Comparison of ENCODE assay signal across 7 cellular contexts in genomic region chr4:177309525-177310371, GRCh38. TPM values are rescaled to one million over a fixed set of nuclear protein-coding genes. Genes with fewer than 3 reads are reported as not detected.
DNase-seq lines count a peak whose midpoint lies in the region; ATAC-seq and TF ChIP-seq lines count a peak whose summit lies in the region.

NEIL3 (plus strand) TSS chr4:177309874; CDS start chr4:177309954, 80 bp downstream.

- H3K36me3 ChIP-seq in ascending aorta: no peaks in the 10 kb centered on the region

- peaks cover 0 to 7% of the 10 kb centered on the region in 2 donors for H3K4me1 ChIP-seq in ascending aorta

- H3K4me3 ChIP-seq in ascending aorta (peak within 1 kb of the TSS; percentile 68 to 76), retinal pigment epithelial cell (ENCODE audit: low read length) (peak within 1 kb of the TSS; percentile 85)

- H3K27ac ChIP-seq in ascending aorta: no peak within 1 kb of the TSS

- H3K27me3 ChIP-seq in ascending aorta: no peaks in the 10 kb centered on the region

- intact Hi-C loops in ascending aorta (cut with DNase I): no loop called here

- no peaks in the 10 kb centered on the region for H3K9me3 ChIP-seq in ascending aorta

- ATAC-seq in GM18502 (IDR thresholded peaks at IDR 0.05; ENCODE audit: poor library complexity, unreplicated experiment): peak; percentile 88
- ATAC-seq in HG02938 (IDR thresholded peaks at IDR 0.05; ENCODE audit: unreplicated experiment): peak; percentile 93

- peak; percentile 34 for DNase-seq in NCI-H1694 treated with DMSO at 0.1 percent for 48 hours (lab: John Stamatoyannopoulos, UW)
- peak; percentile 83 to 97 (median 95) for DNase-seq in T-helper 2 cell
- DNase-seq in ascending aorta (ENCODE audit: low spot score in 2 of 2): peak; percentile 68 to 93
- peak; percentile 42 to 83 for DNase-seq in hippocampal formation (lab: John Stamatoyannopoulos, UW)
- DNase-seq in retinal pigment epithelial cell (ENCODE audit: low read depth): peak; percentile 42

- TF ChIP-seq CTCF in ascending aorta (IDR thresholded peaks at IDR 0.05): no peak
- TF ChIP-seq CTCF in retinal pigment epithelial cell (conservative IDR thresholded peaks at IDR 0.05; ENCODE audit: low read depth, low read length): no peak

RNA-seq across cellular contexts. Expression of gene NEIL3, which starts in this region (rescaled TPM):
- total RNA-seq in ascending aorta: not detected

Comparison
In these comparisons a context has a peak if more than half of its experiments do, and no peak if none do; other contexts are left out.
1. Peak in DNase-seq and H3K4me3 ChIP-seq in ascending aorta; RNA of the gene not detected or under 1 TPM.
2. DNase-seq: peak in every context shown above with its lines; median percentile 95 in T-helper 2 cell; 80 in ascending aorta; 62 in hippocampal formation; 42 in retinal pigment epithelial cell; 34 in NCI-H1694 treated with DMSO at 0.1 percent for 48 hours.